ENCODE assay signal across 10 cellular contexts in genomic region chr14:93137864-93138263, GRCh38. TPM values are rescaled to one million over a fixed set of nuclear protein-coding genes. Genes with fewer than 3 reads are reported as not detected.
DNase-seq lines count a peak whose midpoint lies in the region; ATAC-seq and TF ChIP-seq lines count a peak whose summit lies in the region.
"Had no signal": no experiment of that assay in that cellular context is flagged by ENCODE, and none has a peak within 500 bp of the region (broad histone marks: within the 10 kb centered on the region; RNA-seq: fewer than 3 reads in every experiment).

No MANE protein-coding gene starts in this region.

- no peaks in the 10 kb centered on the region for H3K9me3 Mint-ChIP-seq in nephron progenitor cell
- H3K9me3 Mint-ChIP-seq: dendritic cell treated with granulocyte-macrophage colony-stimulating factor and Interleukin-4, amounts not matched to agents 40 ng/mL and 50 ng/mL, for 4 days had no signal

- no peaks in the 10 kb centered on the region for H3K36me3 Mint-ChIP-seq in nephron progenitor cell (ENCODE audit: low read depth)

- no peak overlapping the region for H3K4me3 Mint-ChIP-seq in nephron progenitor cell
- H3K4me3 Mint-ChIP-seq: dendritic cell treated with granulocyte-macrophage colony-stimulating factor and Interleukin-4, amounts not matched to agents 40 ng/mL and 50 ng/mL, for 4 days had no signal

- peak; percentile 77 for DNase-seq in Right ventricle myocardium inferior (ENCODE audit: missing footprints)
- no peak for DNase-seq in cardiac septum (ENCODE audit: low spot score)
- DNase-seq in SHP77 treated with DMSO at 0.1 percent for 48 hours (lab: John Stamatoyannopoulos, UW), result peak; percentile 78
- DNase-seq in left ventricle myocardium superior, result peak; percentile 79
- DNase-seq in ureter (ENCODE audit: low spot score), result peak; percentile 70
- DNase-seq in nephron progenitor cell, result no peak
- no peak for DNase-seq in stimulated activated CD8-positive, alpha-beta memory T cell treated with anti-CD3 and anti-CD28 coated beads, Interleukin-4, amount 100 ng/mL, for 48 hours

- ATAC-seq in Right ventricle myocardium inferior (peak; percentile 73), left ventricle myocardium superior (peak; percentile 83), HG03354 (IDR thresholded peaks at IDR 0.05; ENCODE audit: poor library complexity, severe bottlenecking, unreplicated experiment) (no peak)
- ATAC-seq: Panc1 had no signal

- no peak overlapping the region for H3K27ac Mint-ChIP-seq in nephron progenitor cell
- H3K27ac Mint-ChIP-seq: dendritic cell treated with granulocyte-macrophage colony-stimulating factor and Interleukin-4, amounts not matched to agents 40 ng/mL and 50 ng/mL, for 4 days had no signal

- intact Hi-C loops in Right ventricle myocardium inferior (cut with DNase I) (loop anchor here (2.0 kb wide), 1 partner anchor 257 kb away; no protein-coding TSS in a partner anchor), cardiac septum (cut with DNase I) (loop anchor here (2.0 to 5.0 kb wide), 4 partner anchors 25 to 256 kb away; no protein-coding TSS in a partner anchor), left ventricle myocardium superior (cut with micrococcal nuclease) (loop anchor here (2.0 kb wide), 1 partner anchor 185 kb away; no protein-coding TSS in a partner anchor)

- no peak for TF ChIP-seq CTCF in nephron progenitor cell (IDR thresholded peaks at IDR 0.05)

- peaks cover 13% of the 10 kb centered on the region for H3K4me1 Mint-ChIP-seq in nephron progenitor cell

- H3K27me3 Mint-ChIP-seq in nephron progenitor cell (ENCODE audit: low read depth, poor library complexity), result peaks cover 4% of the 10 kb centered on the region
- H3K27me3 Mint-ChIP-seq: dendritic cell treated with granulocyte-macrophage colony-stimulating factor and Interleukin-4, amounts not matched to agents 40 ng/mL and 50 ng/mL, for 4 days had no signal

RNA-seq across cellular contexts. Expression of gene ITPK1, which starts 22.1 kb away (rescaled TPM):
- total RNA-seq in Right ventricle myocardium inferior (123 TPM), cardiac septum (77.1 TPM), left ventricle myocardium superior (136 TPM), ureter (70.4 TPM)

RNA-seq across cellular contexts. Expression of gene MOAP1, which starts 46.8 kb away (rescaled TPM):
- total RNA-seq in Right ventricle myocardium inferior (52.5 TPM), cardiac septum (58.1 TPM), left ventricle myocardium superior (54.6 TPM), ureter (23.2 TPM)

RNA-seq across cellular contexts. Expression of gene LYSET, which starts 47.3 kb away (rescaled TPM):
- total RNA-seq in Right ventricle myocardium inferior (23.0 TPM), cardiac septum (17.3 TPM), left ventricle myocardium superior (21.3 TPM), ureter (22.1 TPM)

Comparison
In these comparisons a context has a peak if more than half of its experiments do, and no peak if none do; other contexts are left out.
1. DNase-seq: peak in Right ventricle myocardium inferior (single experiment), SHP77 treated with DMSO at 0.1 percent for 48 hours (single experiment), left ventricle myocardium superior (single experiment) and ureter (single experiment); none in cardiac septum (single experiment), nephron progenitor cell (single experiment) and stimulated activated CD8-positive, alpha-beta memory T cell treated with anti-CD3 and anti-CD28 coated beads, Interleukin-4, amount 100 ng/mL, for 48 hours (single experiment).